In the genomic region with DNA sequence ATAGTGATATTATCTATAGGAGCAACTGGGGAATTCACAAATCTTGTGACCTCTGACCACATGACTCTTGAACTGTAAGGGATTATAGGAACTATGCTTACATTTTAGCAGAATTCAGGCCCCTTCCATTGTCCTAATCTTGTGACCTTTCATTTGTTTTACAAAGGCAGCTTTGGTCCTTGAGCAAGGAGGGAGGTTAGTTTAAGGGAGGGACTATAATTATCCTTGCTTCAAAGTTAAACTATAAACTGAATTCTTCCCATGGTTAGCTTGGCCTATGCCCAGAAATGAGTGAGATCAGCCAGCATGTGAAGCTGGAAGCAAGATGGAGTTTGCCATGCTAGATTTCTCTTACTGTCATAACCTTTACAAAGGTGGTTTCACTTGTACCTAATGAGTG, we compare ENCODE assay signal across 18 cellular contexts. TPM values are rescaled to one million over a fixed set of nuclear protein-coding genes. Genes with fewer than 3 reads are reported as not detected.
DNase-seq lines count a peak whose midpoint lies in the region; ATAC-seq and TF ChIP-seq lines count a peak whose summit lies in the region.
"Had no signal": no experiment of that assay in that cellular context is flagged by ENCODE, and none has a peak within 500 bp of the region (broad histone marks: within the 10 kb centered on the region; RNA-seq: fewer than 3 reads in every experiment).

No MANE protein-coding gene starts in this region.

- no peak for ATAC-seq in HG03457 (IDR thresholded peaks at IDR 0.05; ENCODE audit: unreplicated experiment)
- no peak for ATAC-seq in GM21528 (IDR thresholded peaks at IDR 0.05; ENCODE audit: low FRiP score, unreplicated experiment)
- ATAC-seq: GM23338 had no signal

- TF ChIP-seq CTCF in right atrium auricular region (IDR thresholded peaks at IDR 0.05) = no peak

- H3K27me3 ChIP-seq in right atrium auricular region = no peaks in the 10 kb centered on the region
- H3K27me3 ChIP-seq: Peyer's patch had no signal

- H3K9me3 ChIP-seq in right atrium auricular region = no peaks in the 10 kb centered on the region
- H3K9me3 ChIP-seq: Peyer's patch had no signal

- H3K4me3 ChIP-seq in right atrium auricular region = no peak overlapping the region
- H3K4me3 ChIP-seq: GM23338, Peyer's patch had no signal

- DNase-seq in GM04503 (ENCODE audit: low read depth) = peak; percentile 30
- peak; percentile 36 for DNase-seq in astrocyte of the hippocampus (ENCODE audit: low read depth, low spot score)
- peak; percentile 15 for DNase-seq in foreskin melanocyte
- peak; percentile 72 for DNase-seq in renal cortical epithelial cell (ENCODE audit: low read depth)
- no peak for DNase-seq in right atrium auricular region (ENCODE audit: low spot score)
- DNase-seq in NCI-H187 treated with DMSO at 0.1 percent for 48 hours (lab: John Stamatoyannopoulos, UW) = no peak
- DNase-seq: Calu3; CD4-positive, CD25-positive, alpha-beta regulatory T cell; Kasumi-1; NCI-H1105 treated with DMSO at 0.1 percent for 48 hours; NCI-H187; NCI-H2171 treated with DMSO at 0.1 percent for 48 hours; NCI-H510A; Peyer's patch; SHP77 treated with DMSO at 0.1 percent for 48 hours had no signal

- H3K4me1 ChIP-seq in right atrium auricular region = peaks cover 0 to 8% of the 10 kb centered on the region in 2 donors
- H3K4me1 ChIP-seq: Peyer's patch had no signal

- H3K27ac ChIP-seq in right atrium auricular region = no peak overlapping the region
- H3K27ac ChIP-seq: Peyer's patch had no signal

- no peaks in the 10 kb centered on the region for H3K36me3 ChIP-seq in right atrium auricular region
- H3K36me3 ChIP-seq: Peyer's patch had no signal

RNA-seq across cellular contexts. Expression of a gene that starts 51.2 kb away (rescaled TPM):
- 257 and 530 TPM in 2 replicates for total RNA-seq in renal cortical epithelial cell
- total RNA-seq in right atrium auricular region = 10 to 100 TPM; 45.8 to 66.6 TPM

Comparison
In these comparisons a context has a peak if more than half of its experiments do, and no peak if none do; other contexts are left out.
1. DNase-seq: peak in GM04503 (single experiment), astrocyte of the hippocampus (single experiment), foreskin melanocyte (single experiment) and renal cortical epithelial cell (single experiment); none in right atrium auricular region (single experiment) and NCI-H187 treated with DMSO at 0.1 percent for 48 hours (single experiment).